ENCODE assay signal across 1 cellular context in genomic region chr18:35580748-35581534, GRCh38.
TF ChIP-seq lines count a peak whose summit lies in the region.

No MANE protein-coding gene starts in this region.

TF ChIP-seq in K562, 482 proteins besides CTCF, POLR2A, EP300 and RAD21 (continued from another document and continues in another):
- TF ChIP-seq ZNF217 (CRISPR knock-in tag; IDR thresholded peaks at IDR 0.05) (no peak), SP2 (IDR thresholded peaks at IDR 0.05; ENCODE audit: extremely low read depth, low read depth, low read length, poor library complexity, severe bottlenecking) (no peak), ZC3H8 (IDR thresholded peaks at IDR 0.05) (no peak), DPF2 (IDR thresholded peaks at IDR 0.05) (no peak), RCOR1 (IDR thresholded peaks at IDR 0.05; ENCODE audit: borderline replicate concordance in 1 of 2, low read depth in 2 of 2, low read length in 2 of 2) (no peak; a peak in 1 of 4 replicates), FOXA3 (CRISPR knock-in tag; conservative IDR thresholded peaks at IDR 0.05 in 1 of 2, IDR thresholded peaks at IDR 0.05 in 1 of 2) (no peak), ZBTB11 (CRISPR knock-in tag; IDR thresholded peaks at IDR 0.05) (0 out of 6 replicates have a peak, but pooled peaks of 1 of the 3 experiments have one; percentile 30), HMBOX1 (IDR thresholded peaks at IDR 0.05) (no peak), FOXP4 (CRISPR knock-in tag; IDR thresholded peaks at IDR 0.05; ENCODE audit: borderline replicate concordance) (no peak), ZNF76 (CRISPR knock-in tag; IDR thresholded peaks at IDR 0.05; ENCODE audit: borderline replicate concordance) (no peak), ARID3A (IDR thresholded peaks at IDR 0.05; ENCODE audit: borderline replicate concordance, low read depth, low read length) (no peak), ZNF3 (CRISPR knock-in tag; IDR thresholded peaks at IDR 0.05) (no peak), NR4A1 (CRISPR knock-in tag; IDR thresholded peaks at IDR 0.05) (no peak), NR4A1 (tag; IDR thresholded peaks at IDR 0.05) (peak; percentile 52; the same call in 1 of the 2 replicates), NR3C1 (CRISPR knock-in tag; IDR thresholded peaks at IDR 0.05) (no peak), ELK3 (CRISPR knock-in tag; IDR thresholded peaks at IDR 0.05) (no peak), SREBF1 (IDR thresholded peaks at IDR 0.05; ENCODE audit: borderline replicate concordance, low read depth, low read length) (no peak), MEF2D (tag; conservative IDR thresholded peaks at IDR 0.05; ENCODE audit: low read depth) (no peak), MEIS2 (IDR thresholded peaks at IDR 0.05; ENCODE audit: partially characterized antibody) (no peak), ATF2 (CRISPR knock-in tag; IDR thresholded peaks at IDR 0.05) (no peak), CHAMP1 (IDR thresholded peaks at IDR 0.05) (no peak), ZNF23 (CRISPR knock-in tag; IDR thresholded peaks at IDR 0.05) (no peak), ZNF282 (CRISPR knock-in tag; IDR thresholded peaks at IDR 0.05) (no peak), HES1 (IDR thresholded peaks at IDR 0.05; ENCODE audit: low read depth) (no peak), DNMT1 (IDR thresholded peaks at IDR 0.05) (no peak), ZNF277 (CRISPR knock-in tag; IDR thresholded peaks at IDR 0.05; ENCODE audit: borderline replicate concordance) (no peak), DDX20 (tag; IDR thresholded peaks at IDR 0.05; ENCODE audit: low read depth) (no peak), ZNF232 (CRISPR knock-in tag; IDR thresholded peaks at IDR 0.05) (no peak), MCM3 (IDR thresholded peaks at IDR 0.05) (no peak), NFE2L1 (tag; IDR thresholded peaks at IDR 0.05; ENCODE audit: borderline replicate concordance, low read depth) (no peak), TFAP4 (CRISPR knock-in tag; IDR thresholded peaks at IDR 0.05; ENCODE audit: borderline replicate concordance) (peak; percentile 29; the same call in 1 of the 2 replicates), SMARCC2 (IDR thresholded peaks at IDR 0.05; ENCODE audit: low read depth) (no peak), CREM (IDR thresholded peaks at IDR 0.05; ENCODE audit: low read depth) (no peak), SRSF7 (optimal IDR thresholded peaks at IDR 0.05; ENCODE audit: low read depth, low read length) (no peak), SIN3B (IDR thresholded peaks at IDR 0.05; ENCODE audit: low read depth) (no peak), ETV1 (tag; conservative IDR thresholded peaks at IDR 0.05; ENCODE audit: low read depth) (no peak), ZNF644 (tag; IDR thresholded peaks at IDR 0.05; ENCODE audit: low read depth) (no peak), E2F6 (IDR thresholded peaks at IDR 0.05; ENCODE audit: borderline replicate concordance in 1 of 2, extremely low read depth in 1 of 2, insufficient read depth in 1 of 2, insufficient read length in 1 of 2, low read depth in 1 of 2, low read length in 1 of 2, poor library complexity in 1 of 2, severe bottlenecking in 1 of 2) (peak; percentile 77 to 97), SRSF9 (IDR thresholded peaks at IDR 0.05; ENCODE audit: borderline replicate concordance, low read depth, low read length) (no peak), CBX1 (IDR thresholded peaks at IDR 0.05; ENCODE audit: low read depth) (peak; percentile 67; the same call in 1 of the 2 replicates), IRF2 (CRISPR knock-in tag; IDR thresholded peaks at IDR 0.05) (no peak), ID3 (CRISPR knock-in tag; IDR thresholded peaks at IDR 0.05) (no peak), ID3 (tag; IDR thresholded peaks at IDR 0.05) (peak; percentile 55; the same call in 1 of the 2 replicates), KDM2B (CRISPR knock-in tag; IDR thresholded peaks at IDR 0.05) (peak; percentile 34; the same call in 1 of the 2 replicates), ZNF212 (CRISPR knock-in tag; IDR thresholded peaks at IDR 0.05) (no peak), HCFC1 (IDR thresholded peaks at IDR 0.05; ENCODE audit: low read depth, low read length) (no peak), SOX6 (IDR thresholded peaks at IDR 0.05) (no peak), CBFA2T3 (IDR thresholded peaks at IDR 0.05) (no peak), ZNF24 (IDR thresholded peaks at IDR 0.05) (0 out of 2 replicates have a peak, but pooled peaks have one; percentile 19), MTA3 (IDR thresholded peaks at IDR 0.05; ENCODE audit: borderline replicate concordance) (peak; percentile 63; the same call in 1 of the 2 replicates), CXXC5 (CRISPR knock-in tag; IDR thresholded peaks at IDR 0.05) (peak; percentile 67), SNIP1 (IDR thresholded peaks at IDR 0.05; ENCODE audit: low read depth) (no peak), ZNF507 (tag; conservative IDR thresholded peaks at IDR 0.05) (no peak)
